2 cellular contexts compared by ENCODE assay signal in genomic region chr2:85435986-85436835, GRCh38.
TF ChIP-seq lines count a peak whose summit lies in the region.

No MANE protein-coding gene starts in this region.

TF ChIP-seq in H1, 55 proteins besides CTCF, POLR2A, EP300 and RAD21:
- TF ChIP-seq PHF8 (conservative IDR thresholded peaks at IDR 0.05; ENCODE audit: low read depth, low read length) = no peak
- no peak for TF ChIP-seq RFX5 (IDR thresholded peaks at IDR 0.05; ENCODE audit: borderline replicate concordance, low read depth, low read length)
- TF ChIP-seq TAF1 (IDR thresholded peaks at IDR 0.05; ENCODE audit: low read depth, low read length) = no peak
- peak; percentile 83 for TF ChIP-seq YY1 (IDR thresholded peaks at IDR 0.05; ENCODE audit: low read depth, low read length)
- no peak for TF ChIP-seq CBX5 (IDR thresholded peaks at IDR 0.05; ENCODE audit: low read depth, low read length)
- TF ChIP-seq TCF12 (IDR thresholded peaks at IDR 0.05; ENCODE audit: low read depth, low read length) = no peak
- TF ChIP-seq ZNF274 (IDR thresholded peaks at IDR 0.05; ENCODE audit: borderline replicate concordance, extremely low read depth, low read length) = no peak
- TF ChIP-seq CTBP2 (IDR thresholded peaks at IDR 0.05; ENCODE audit: borderline replicate concordance, insufficient read depth, insufficient read length, low read length) = no peak
- peak; percentile 74 for TF ChIP-seq MAX (IDR thresholded peaks at IDR 0.05)
- peak; percentile 38; the same call in 1 of the 2 replicates for TF ChIP-seq GABPA (IDR thresholded peaks at IDR 0.05; ENCODE audit: borderline replicate concordance, insufficient read depth, low read length)
- TF ChIP-seq SIN3A (conservative IDR thresholded peaks at IDR 0.05 in 1 of 2, IDR thresholded peaks at IDR 0.05 in 1 of 2; ENCODE audit: low read depth in 1 of 2, low read length in 2 of 2) = no peak
- TF ChIP-seq SUZ12 (IDR thresholded peaks at IDR 0.05; ENCODE audit: low read length) = no peak
- TF ChIP-seq NANOG (IDR thresholded peaks at IDR 0.05; ENCODE audit: insufficient read depth, low read depth, low read length, poor library complexity, severe bottlenecking) = no peak
- no peak for TF ChIP-seq NRF1 (IDR thresholded peaks at IDR 0.05; ENCODE audit: low read depth, low read length)
- TF ChIP-seq RBBP5 (IDR thresholded peaks at IDR 0.05; ENCODE audit: borderline replicate concordance, low read depth, low read length) = no peak
- TF ChIP-seq FOSL1 (IDR thresholded peaks at IDR 0.05; ENCODE audit: insufficient read depth, low read depth, low read length) = no peak
- TF ChIP-seq SP1 (IDR thresholded peaks at IDR 0.05; ENCODE audit: low read depth, low read length) = no peak
- TF ChIP-seq TAF7 (optimal IDR thresholded peaks at IDR 0.05; ENCODE audit: borderline replicate concordance, low read depth, low read length) = no peak
- TF ChIP-seq USF2 (IDR thresholded peaks at IDR 0.05; ENCODE audit: low read length) = no peak
- no peak for TF ChIP-seq CREB1 (IDR thresholded peaks at IDR 0.05)
- no peak for TF ChIP-seq HDAC6 (IDR thresholded peaks at IDR 0.05; ENCODE audit: low read depth, low read length)
- no peak for TF ChIP-seq EZH2 (IDR thresholded peaks at IDR 0.05; ENCODE audit: low read depth, low read length, severe bottlenecking)
- TF ChIP-seq TEAD4 (IDR thresholded peaks at IDR 0.05; ENCODE audit: low read depth, low read length) = no peak

TF ChIP-seq in HEK293T, 16 proteins besides CTCF, POLR2A, EP300 and RAD21:
- TF ChIP-seq HDGF (IDR thresholded peaks at IDR 0.05; ENCODE audit: borderline replicate concordance) = no peak
- TF ChIP-seq CTBP1 (IDR thresholded peaks at IDR 0.05; ENCODE audit: borderline replicate concordance) = no peak
- TF ChIP-seq ZNF384 (IDR thresholded peaks at IDR 0.05) = no peak
- no peak for TF ChIP-seq FOXM1 (IDR thresholded peaks at IDR 0.05; ENCODE audit: borderline replicate concordance)
- TF ChIP-seq L3MBTL2 (conservative IDR thresholded peaks at IDR 0.05) = no peak
- TF ChIP-seq FOXK2 (IDR thresholded peaks at IDR 0.05) = no peak
- TF ChIP-seq NFRKB (IDR thresholded peaks at IDR 0.05) = no peak
